10 cellular contexts compared by ENCODE assay signal in the genomic region with DNA sequence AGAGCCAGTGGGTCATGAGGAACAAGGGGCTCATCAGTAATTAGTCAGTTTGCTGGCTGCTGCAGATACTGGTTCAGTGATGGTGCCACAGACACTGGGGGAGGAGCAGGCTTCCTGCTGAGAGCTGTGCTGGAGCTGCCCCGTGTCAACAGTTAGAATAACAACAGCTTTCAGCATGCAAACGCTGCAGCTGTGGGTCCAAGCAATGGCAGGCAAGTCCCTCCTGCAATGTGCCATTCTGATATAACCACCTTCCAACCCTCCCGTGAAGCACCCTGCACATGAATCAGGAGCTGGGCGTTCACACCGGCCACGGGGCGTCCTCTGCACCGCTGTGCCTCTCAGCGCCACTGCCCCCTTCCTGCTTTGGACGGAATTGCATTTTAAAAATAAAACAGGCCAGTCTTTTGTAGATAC.
DNase-seq lines count a peak whose midpoint lies in the region; ATAC-seq and TF ChIP-seq lines count a peak whose summit lies in the region.
"Had no signal": no experiment of that assay in that cellular context is flagged by ENCODE, and none has a peak within 500 bp of the region (broad histone marks: within the 10 kb centered on the region; RNA-seq: fewer than 3 reads in every experiment).

No MANE protein-coding gene starts in this region.

- peak; percentile 50 for ATAC-seq in HG03342 (IDR thresholded peaks at IDR 0.05; ENCODE audit: unreplicated experiment)
- ATAC-seq in activated CD8-positive, alpha-beta T cell treated with anti-CD3 and anti-CD28 coated beads for 36 hours: peak; percentile 65
- no peak for ATAC-seq in HG03196 (IDR thresholded peaks at IDR 0.05; ENCODE audit: unreplicated experiment)
- no peak for ATAC-seq in GM21367 (IDR thresholded peaks at IDR 0.05; ENCODE audit: unreplicated experiment)
- ATAC-seq in GM18870 (IDR thresholded peaks at IDR 0.05; ENCODE audit: unreplicated experiment): no peak

- H3K4me1 Mint-ChIP-seq in activated CD8-positive, alpha-beta T cell treated with anti-CD3 and anti-CD28 coated beads for 36 hours (ENCODE audit: low read depth): no peaks in the 10 kb centered on the region
- H3K4me1 Mint-ChIP-seq in nephron: no peaks in the 10 kb centered on the region

- intact Hi-C loops in activated CD8-positive, alpha-beta T cell treated with anti-CD3 and anti-CD28 coated beads for 36 hours (cut with micrococcal nuclease): no loop called here

- H3K27ac Mint-ChIP-seq in activated CD8-positive, alpha-beta T cell treated with anti-CD3 and anti-CD28 coated beads for 36 hours: no peak overlapping the region
- H3K27ac Mint-ChIP-seq in nephron: no peak overlapping the region
- H3K27ac Mint-ChIP-seq: stimulated activated naive CD8-positive, alpha-beta T cell treated with anti-CD3 and anti-CD28 coated beads, Interleukin-15, Interleukin-2, amounts not matched to agents 100 ng/mL and 50 ng/mL, for 24 hours had no signal

- POLR2A ChIA-PET in activated CD8-positive, alpha-beta T cell treated with anti-CD3 and anti-CD28 coated beads for 36 hours (lab: Charles Lee): no interaction called here

- DNase-seq in DMS53 (lab: John Stamatoyannopoulos, UW) (peak; percentile 48), Ammon's horn (ENCODE audit: low spot score) (no peak)
- peak; percentile 51 for DNase-seq in activated CD8-positive, alpha-beta T cell treated with anti-CD3 and anti-CD28 coated beads for 36 hours
- DNase-seq: OCI-M1 had no signal

- peak; percentile 42 for TF ChIP-seq CTCF in activated CD8-positive, alpha-beta T cell treated with anti-CD3 and anti-CD28 coated beads for 36 hours (IDR thresholded peaks at IDR 0.05)
- TF ChIP-seq CTCF in nephron (IDR thresholded peaks at IDR 0.05; ENCODE audit: unreplicated experiment in 3 of 3): peak; percentile 21 to 58 (median 33)

- peaks cover 4% of the 10 kb centered on the region for H3K9me3 Mint-ChIP-seq in activated CD8-positive, alpha-beta T cell treated with anti-CD3 and anti-CD28 coated beads for 36 hours
- peaks cover 24% of the 10 kb centered on the region for H3K9me3 Mint-ChIP-seq in nephron

- H3K36me3 Mint-ChIP-seq in activated CD8-positive, alpha-beta T cell treated with anti-CD3 and anti-CD28 coated beads for 36 hours (ENCODE audit: low read depth): no peaks in the 10 kb centered on the region
- H3K36me3 Mint-ChIP-seq in nephron (ENCODE audit: low read depth): no peaks in the 10 kb centered on the region

- H3K4me3 Mint-ChIP-seq in activated CD8-positive, alpha-beta T cell treated with anti-CD3 and anti-CD28 coated beads for 36 hours: no peak overlapping the region
- no peak overlapping the region for H3K4me3 Mint-ChIP-seq in nephron
- H3K4me3 Mint-ChIP-seq: stimulated activated naive CD8-positive, alpha-beta T cell treated with anti-CD3 and anti-CD28 coated beads, Interleukin-15, Interleukin-2, amounts not matched to agents 100 ng/mL and 50 ng/mL, for 24 hours had no signal

- CTCF ChIA-PET in activated CD8-positive, alpha-beta T cell treated with anti-CD3 and anti-CD28 coated beads for 36 hours (lab: Charles Lee): interaction anchor here (1.2 to 1.6 kb wide), 4 partner anchors 15 to 625 kb away, joined by 3 to 4 read pairs (median 3); no protein-coding TSS in a partner anchor

- H3K27me3 Mint-ChIP-seq in activated CD8-positive, alpha-beta T cell treated with anti-CD3 and anti-CD28 coated beads for 36 hours: no peaks in the 10 kb centered on the region
- H3K27me3 Mint-ChIP-seq in nephron (ENCODE audit: low read depth): peaks cover 14% of the 10 kb centered on the region

Comparison
In these comparisons a context has a peak if more than half of its experiments do, and no peak if none do; other contexts are left out.
1. ATAC-seq: peak in HG03342 (single experiment) and activated CD8-positive, alpha-beta T cell treated with anti-CD3 and anti-CD28 coated beads for 36 hours (single experiment); none in HG03196 (single experiment), GM21367 (single experiment) and GM18870 (single experiment).